Comparison of ENCODE assay signal across 18 cellular contexts in genomic region chr19:56966697-56967299, GRCh38.
A peak's percentile ranks its signal among the peaks of the same experiment; 100 is the strongest.
DNase-seq lines count a peak whose midpoint lies in the region; ATAC-seq and TF ChIP-seq lines count a peak whose summit lies in the region.
"Had no signal": no experiment of that assay in that cellular context is flagged by ENCODE, and none has a peak within 500 bp of the region (broad histone marks: within the 10 kb centered on the region; RNA-seq: fewer than 3 reads in every experiment).

No MANE protein-coding gene starts in this region.

- WGBS in trophoblast cell (ENCODE audit: extremely low coverage, insufficient coverage, insufficient read length) = no CpG with 5 or more reads among the region's 13 CpGs

- no peak overlapping the region for H3K4ac ChIP-seq in trophoblast cell (ENCODE audit: low read depth, low read length)

- H2BK120ac ChIP-seq in trophoblast cell (ENCODE audit: insufficient read depth, low read length, poor library complexity) = no peak overlapping the region

- H3K4me3 Mint-ChIP-seq in brain = peak overlapping the region in 1 of 5 experiments; percentile 29
- no peak overlapping the region for H3K4me3 Mint-ChIP-seq in stimulated activated naive B cell treated with anti-CD40 and anti-IgM and Interleukin-4, amounts not matched to agents 10 μg/mL and 1 μg/mL and 100 μg/mL, for 72 hours
- H3K4me3 Mint-ChIP-seq: CD14-positive monocyte; CD4-positive, alpha-beta memory T cell; H9; IgD-negative memory B cell had no signal

- peak overlapping the region in 3 of 5 experiments; percentile 4 to 86 (median 82) for H3K27ac Mint-ChIP-seq in brain
- H3K27ac Mint-ChIP-seq in stimulated activated naive B cell treated with anti-CD40 and anti-IgM and Interleukin-4, amounts not matched to agents 10 μg/mL and 1 μg/mL and 100 μg/mL, for 72 hours = no peak overlapping the region
- H3K27ac Mint-ChIP-seq: CD14-positive monocyte, H9, IgD-negative memory B cell had no signal

- H3K4me1 Mint-ChIP-seq in brain = peaks cover 48% of the 10 kb centered on the region
- no peaks in the 10 kb centered on the region for H3K4me1 Mint-ChIP-seq in stimulated activated naive B cell treated with anti-CD40 and anti-IgM and Interleukin-4, amounts not matched to agents 10 μg/mL and 1 μg/mL and 100 μg/mL, for 72 hours
- H3K4me1 Mint-ChIP-seq: CD14-positive monocyte; CD4-positive, alpha-beta memory T cell; H9 had no signal

- no peak overlapping the region for H3K4me2 ChIP-seq in trophoblast cell (ENCODE audit: low read length)
- H3K4me2 ChIP-seq: A549 had no signal

- H3K27me3 ChIP-seq in trophoblast cell (ENCODE audit: insufficient read depth, low read length) (peaks cover 2% of the 10 kb centered on the region), vagina (no peaks in the 10 kb centered on the region)
- H3K27me3 ChIP-seq: BLaER1 had no signal

- H3K36me3 ChIP-seq in trophoblast cell (ENCODE audit: control insufficient read depth in 1 of 2, insufficient read depth in 2 of 2, low read length in 2 of 2) (no peaks in the 10 kb centered on the region), vagina (no peaks in the 10 kb centered on the region)
- H3K36me3 ChIP-seq: BLaER1 had no signal

- peaks cover 0 to 80% (median 29%) of the 10 kb centered on the region in 5 experiments for H3K9me3 Mint-ChIP-seq in brain
- H3K9me3 Mint-ChIP-seq in stimulated activated naive B cell treated with anti-CD40 and anti-IgM and Interleukin-4, amounts not matched to agents 10 μg/mL and 1 μg/mL and 100 μg/mL, for 72 hours = peaks cover 8 to 11% of the 10 kb centered on the region in 2 donors

- H2BK5ac ChIP-seq in trophoblast cell (ENCODE audit: low read depth, low read length, poor library complexity) = no peak overlapping the region

- no peak for TF ChIP-seq POLR2A in vagina (IDR thresholded peaks at IDR 0.05)

- H2AFZ ChIP-seq in trophoblast cell (ENCODE audit: insufficient read depth, low read length, poor library complexity) = no peak overlapping the region

- peaks cover 6% of the 10 kb centered on the region for H3K27me3 Mint-ChIP-seq in brain
- H3K27me3 Mint-ChIP-seq in stimulated activated naive B cell treated with anti-CD40 and anti-IgM and Interleukin-4, amounts not matched to agents 10 μg/mL and 1 μg/mL and 100 μg/mL, for 72 hours = peaks cover 8 to 10% of the 10 kb centered on the region in 2 donors
- H3K27me3 Mint-ChIP-seq: CD4-positive, alpha-beta memory T cell; IgD-negative memory B cell had no signal

- peak overlapping the region; percentile 65 for H2BK12ac ChIP-seq in trophoblast cell (ENCODE audit: low read length)

- no peak overlapping the region for H2AK5ac ChIP-seq in trophoblast cell (ENCODE audit: low read length)

- H4K8ac ChIP-seq in trophoblast cell (ENCODE audit: low read depth, low read length) = no peak overlapping the region

- no peaks in the 10 kb centered on the region for H3K79me2 ChIP-seq in trophoblast cell (ENCODE audit: control insufficient read depth, insufficient read depth, low read length, poor library complexity)

- DNase-seq in cardiac septum (ENCODE audit: low spot score) (peak; percentile 44), Right ventricle myocardium superior (no peak), trophoblast cell (no peak), vagina (ENCODE audit: extremely low spot score in 2 of 2) (no peak)
- no peak for DNase-seq in stimulated activated naive B cell treated with anti-CD40 and anti-IgM and Interleukin-4, amounts not matched to agents 10 μg/mL and 1 μg/mL and 100 μg/mL, for 72 hours
- DNase-seq: CD4-positive, alpha-beta memory T cell; DMS153; DMS79; GF-D8; H9 had no signal

- ATAC-seq in Right ventricle myocardium superior (ENCODE audit: poor library complexity) = no peak
- ATAC-seq in HG02678 (IDR thresholded peaks at IDR 0.05; ENCODE audit: unreplicated experiment) = no peak
- ATAC-seq in stimulated activated naive B cell treated with anti-CD40 and anti-IgM and Interleukin-4, amounts not matched to agents 10 μg/mL and 1 μg/mL and 100 μg/mL, for 72 hours (replicated peaks) = no peak
- ATAC-seq in HG03354 (IDR thresholded peaks at IDR 0.05; ENCODE audit: poor library complexity, severe bottlenecking, unreplicated experiment) = no peak
- ATAC-seq: A549 had no signal

- intact Hi-C loops in cardiac septum (cut with DNase I) (no loop called here), Right ventricle myocardium superior (cut with DNase I) (no loop called here), vagina (cut with DNase I) (no loop called here)

- H3K4me3 ChIP-seq in trophoblast cell (ENCODE audit: low read depth, low read length) (no peak overlapping the region), vagina (peak overlapping the region; percentile 9 to 30)
- H3K4me3 ChIP-seq: A549, BLaER1 had no signal

- H3K79me1 ChIP-seq in trophoblast cell (ENCODE audit: low read length) = peaks cover 2% of the 10 kb centered on the region

- H4K91ac ChIP-seq in trophoblast cell (ENCODE audit: low read depth, low read length) = no peak overlapping the region

- TF ChIP-seq CTCF in brain (conservative IDR thresholded peaks at IDR 0.05) (no peak), vagina (IDR thresholded peaks at IDR 0.05) (no peak)

- no peak overlapping the region for H3K18ac ChIP-seq in trophoblast cell (ENCODE audit: low read length)

- no peak overlapping the region for H3K14ac ChIP-seq in trophoblast cell (ENCODE audit: low read length)

- peaks cover 0 to 6% of the 10 kb centered on the region in 2 experiments for H3K4me1 ChIP-seq in trophoblast cell (ENCODE audit: control insufficient read depth in 1 of 2, insufficient read depth in 2 of 2, low read length in 2 of 2)
- H3K4me1 ChIP-seq in vagina = peaks cover 13% of the 10 kb centered on the region
- H3K4me1 ChIP-seq: A549 had no signal

- H3K23ac ChIP-seq in trophoblast cell (ENCODE audit: low read length) = no peak overlapping the region

- H3K27ac ChIP-seq in trophoblast cell (ENCODE audit: low read depth, low read length) (no peak overlapping the region), vagina (peak overlapping the region; percentile 61)
- H3K27ac ChIP-seq: 22Rv1, A549, BLaER1 had no signal

- H3K9ac ChIP-seq in trophoblast cell (ENCODE audit: low read length) = no peak overlapping the region
- H3K9ac ChIP-seq: BLaER1 had no signal

- H4K12ac ChIP-seq in trophoblast cell (ENCODE audit: low read depth, low read length) = no peak overlapping the region

- H3K36me3 Mint-ChIP-seq in brain = no peaks in the 10 kb centered on the region
- H3K36me3 Mint-ChIP-seq in stimulated activated naive B cell treated with anti-CD40 and anti-IgM and Interleukin-4, amounts not matched to agents 10 μg/mL and 1 μg/mL and 100 μg/mL, for 72 hours = no peaks in the 10 kb centered on the region
- H3K36me3 Mint-ChIP-seq: CD14-positive monocyte; CD4-positive, alpha-beta memory T cell had no signal

- H3K9me3 ChIP-seq in trophoblast cell (ENCODE audit: insufficient read depth, low read depth, low read length) (peaks cover 24% of the 10 kb centered on the region), vagina (no peaks in the 10 kb centered on the region)
- H3K9me3 ChIP-seq: BLaER1 had no signal
